In genomic region chr12:121889661-121890060, GRCh38 we compare ENCODE assay signal across 8 cellular contexts. TPM values are rescaled to one million over a fixed set of nuclear protein-coding genes. Genes with fewer than 3 reads are reported as not detected.
DNase-seq lines count a peak whose midpoint lies in the region; ATAC-seq, FAIRE-seq and TF ChIP-seq lines count a peak whose summit lies in the region.
"Not testable (repeated sequence)": the region's sequence is repeated elsewhere in the genome, so short reads cannot be mapped to it uniquely, and the experiment has no call there.

No MANE protein-coding gene starts in this region.

- DNase-seq in CD4-positive, CD25-positive, alpha-beta regulatory T cell: peak in 1 of 3 donors; percentile 11
- not testable (repeated sequence) for DNase-seq in T-cell; adrenal gland; epithelial cell of prostate (ENCODE audit: low read depth, low spot score); keratinocyte (ENCODE audit: low read depth, low spot score); neuronal stem cell (ENCODE audit: low spot score); thoracic aorta (ENCODE audit: low spot score)

- not testable (repeated sequence) for FAIRE-seq in keratinocyte (lab: Jason Lieb, UNC)

- H3K36me3 ChIP-seq in CD4-positive, CD25-positive, alpha-beta regulatory T cell (ENCODE audit: control insufficient read depth, insufficient read depth, low read length); HUES64 (ENCODE audit: insufficient read depth, low read length); adrenal gland (replicated peaks in 1 of 2); keratinocyte (ENCODE audit: control insufficient read depth in 2 of 2, extremely low read depth in 1 of 2, insufficient read depth in 2 of 2, low read length in 2 of 2); thoracic aorta: not testable (repeated sequence)
- peaks cover 2 to 21% of the 10 kb centered on the region in 2 donors for H3K36me3 ChIP-seq in neuronal stem cell (replicated peaks in 1 of 2; ENCODE audit: control insufficient read depth in 2 of 2, insufficient read depth in 2 of 2, low read length in 2 of 2)

- 82% methylated on average over 6 of the region's 6 CpGs for WGBS in HUES64
- 40 to 49% (median 45%) methylated on average over 6 of the region's 6 CpGs for WGBS in adrenal gland, 4 donors
- WGBS in neuronal stem cell (ENCODE audit: extremely low coverage in 2 of 2, insufficient read length in 2 of 2, insufficient replicate concordance in 1 of 2), 2 donors: no CpG with 5 or more reads among the region's 6 CpGs

- H3K14ac ChIP-seq in neuronal stem cell (ENCODE audit: low read length): not testable (repeated sequence)

- H2AFZ ChIP-seq in keratinocyte (ENCODE audit: control insufficient read depth, low read length); neuronal stem cell (ENCODE audit: low read length): not testable (repeated sequence)

- H3K4ac ChIP-seq in neuronal stem cell (ENCODE audit: low read length): not testable (repeated sequence)

- H3K4me1 ChIP-seq in CD4-positive, CD25-positive, alpha-beta regulatory T cell (ENCODE audit: control insufficient read depth, insufficient read depth, low read length, poor library complexity, severe bottlenecking): peaks cover 29% of the 10 kb centered on the region
- H3K4me1 ChIP-seq in HUES64 (ENCODE audit: insufficient read depth, low read length) (peaks cover 10% of the 10 kb centered on the region), adrenal gland (replicated peaks in 1 of 2) (peaks cover 25 to 46% of the 10 kb centered on the region in 2 donors), keratinocyte (ENCODE audit: control insufficient read depth, extremely low read depth, insufficient read depth, low read length) (peaks cover 24% of the 10 kb centered on the region), thoracic aorta (ENCODE audit: control insufficient read depth in 1 of 2, low read depth in 2 of 2) (peaks cover 28 to 43% of the 10 kb centered on the region in 2 donors)
- H3K4me1 ChIP-seq in neuronal stem cell (ENCODE audit: control insufficient read depth in 2 of 2, insufficient read depth in 1 of 2, low read depth in 1 of 2, low read length in 2 of 2): not testable (repeated sequence)

- not testable (repeated sequence) for H4K8ac ChIP-seq in neuronal stem cell (ENCODE audit: low read depth, low read length)

- not testable (repeated sequence) for TF ChIP-seq POLR2A in adrenal gland (IDR thresholded peaks at IDR 0.05)

- peak overlapping the region; percentile 97 for H3K27ac ChIP-seq in CD4-positive, CD25-positive, alpha-beta regulatory T cell (ENCODE audit: insufficient read depth, low read length, poor library complexity, severe bottlenecking)
- H3K27ac ChIP-seq in HUES64 (ENCODE audit: low read depth, low read length); neuronal stem cell (replicated peaks; ENCODE audit: low read length): not testable (repeated sequence)
- H3K27ac ChIP-seq in adrenal gland (peak overlapping the region in 1 of 5 donors; percentile 95), epithelial cell of prostate (peak overlapping the region; percentile 90), keratinocyte (ENCODE audit: control insufficient read depth, insufficient read depth, low read length) (peak overlapping the region; percentile 92), thoracic aorta (peak overlapping the region in 1 of 2 donors; percentile 96)

- not testable (repeated sequence) for H4K91ac ChIP-seq in neuronal stem cell (ENCODE audit: low read depth, low read length, poor library complexity)

- not testable (repeated sequence) for TF ChIP-seq CTCF in adrenal gland (IDR thresholded peaks at IDR 0.05); keratinocyte (optimal IDR thresholded peaks at IDR 0.05 in 1 of 3, IDR thresholded peaks at IDR 0.05 in 1 of 3, conservative IDR thresholded peaks at IDR 0.05 in 1 of 3; ENCODE audit: extremely low read depth in 1 of 3, insufficient read depth in 2 of 3, low read length in 3 of 3); thoracic aorta (IDR thresholded peaks at IDR 0.05)

- not testable (repeated sequence) for H3K9ac ChIP-seq in HUES64 (ENCODE audit: low read depth, low read length); neuronal stem cell (ENCODE audit: low read depth, low read length, poor library complexity)
- peak overlapping the region; percentile 92 for H3K9ac ChIP-seq in keratinocyte (ENCODE audit: control insufficient read depth, extremely low read depth, insufficient read depth, low read length)

- H3K4me3 ChIP-seq in CD4-positive, CD25-positive, alpha-beta regulatory T cell (ENCODE audit: low read depth, low read length): peak overlapping the region; percentile 96
- H3K4me3 ChIP-seq in HUES64 (ENCODE audit: low read length) (peak overlapping the region; percentile 70), adrenal gland (peak overlapping the region in 3 of 4 donors; percentile 2 to 64 (median 31)), keratinocyte (ENCODE audit: control insufficient read depth in 2 of 3, extremely low read depth in 1 of 3, insufficient read depth in 2 of 3, low read depth in 1 of 3, low read length in 3 of 3) (peak overlapping the region; percentile 68 to 91 (median 86)), neuronal stem cell (ENCODE audit: low read length in 2 of 2) (peak overlapping the region in 1 of 2 donors; percentile 82), thoracic aorta (peak overlapping the region; percentile 89)

- not testable (repeated sequence) for H2BK120ac ChIP-seq in neuronal stem cell (ENCODE audit: low read depth, low read length)

- peaks cover 13% of the 10 kb centered on the region for H3K27me3 Mint-ChIP-seq in CD4-positive, CD25-positive, alpha-beta regulatory T cell
- H3K27me3 Mint-ChIP-seq in T-cell: not testable (repeated sequence)

- not testable (repeated sequence) for H2BK12ac ChIP-seq in neuronal stem cell (ENCODE audit: low read length)

- ATAC-seq in CD4-positive, CD25-positive, alpha-beta regulatory T cell (ENCODE audit: low read depth in 2 of 2); T-cell (replicated peaks in 1 of 4); thoracic aorta (ENCODE audit: insufficient number of reproducible peaks, low FRiP score, low read depth): not testable (repeated sequence)

- peak overlapping the region in 2 of 3 donors; percentile 96 to 100 for H3K27ac Mint-ChIP-seq in CD4-positive, CD25-positive, alpha-beta regulatory T cell
- peak overlapping the region; percentile 99 for H3K27ac Mint-ChIP-seq in T-cell

- peaks cover 13 to 54% (median 32%) of the 10 kb centered on the region in 4 donors for H3K4me1 Mint-ChIP-seq in CD4-positive, CD25-positive, alpha-beta regulatory T cell
- H3K4me1 Mint-ChIP-seq in T-cell: peaks cover 47 to 55% (median 48%) of the 10 kb centered on the region in 3 donors

- not testable (repeated sequence) for H3K79me1 ChIP-seq in neuronal stem cell (ENCODE audit: low read depth, low read length)

- peak overlapping the region; percentile 96 to 99 (median 98) for H3K4me3 Mint-ChIP-seq in CD4-positive, CD25-positive, alpha-beta regulatory T cell
- peak overlapping the region; percentile 95 to 99 (median 99) for H3K4me3 Mint-ChIP-seq in T-cell

- CTCF ChIA-PET in T-cell (lab: Charles Lee): interaction anchor here in 1 of 2 donors (0.5 to 1.8 kb wide), 3 partner anchors 29 to 509 kb away, joined by 4 to 10 read pairs (median 7); partner anchors contain the start of genes CFAP251 and RHOF

- H3K9me3 Mint-ChIP-seq in CD4-positive, CD25-positive, alpha-beta regulatory T cell; T-cell: not testable (repeated sequence)

- not testable (repeated sequence) for H4K20me1 ChIP-seq in keratinocyte (ENCODE audit: control insufficient read depth, extremely low read depth, insufficient read depth, low read length)

- not testable (repeated sequence) for H3K18ac ChIP-seq in neuronal stem cell (ENCODE audit: low read length)

- H3K23ac ChIP-seq in neuronal stem cell (ENCODE audit: low read depth, low read length, poor library complexity): not testable (repeated sequence)

- not testable (repeated sequence) for H2AK5ac ChIP-seq in neuronal stem cell (ENCODE audit: low read depth, low read length)

- H3K79me2 ChIP-seq in keratinocyte (ENCODE audit: control insufficient read depth, insufficient read depth, low read length): peaks cover 45% of the 10 kb centered on the region

- dilution Hi-C loops in keratinocyte (cut with MboI; ENCODE audit: extremely low pct_ligation_motif_present, low sequenced_read_pairs): not testable (repeated sequence)

- not testable (repeated sequence) for H3K9me1 ChIP-seq in keratinocyte (ENCODE audit: control insufficient read depth, extremely low read depth, insufficient read depth, low read length)

- intact Hi-C loops in adrenal gland (cut with DNase I): loop anchor here (5.0 to 10.0 kb wide), 5 partner anchors 75 to 195 kb away; partner anchors contain the start of gene RHOF (in 2 of the 2)

- not testable (repeated sequence) for H2BK15ac ChIP-seq in neuronal stem cell (ENCODE audit: low read length)

- POLR2A ChIA-PET in T-cell (lab: Charles Lee): interaction anchor here in 1 of 2 donors (0.6 kb wide), 1 partner anchor 78 kb away, joined by 3 read pairs; no protein-coding TSS in a partner anchor

- not testable (repeated sequence) for H3K36me3 Mint-ChIP-seq in CD4-positive, CD25-positive, alpha-beta regulatory T cell; T-cell

- H3K4me2 ChIP-seq in keratinocyte (ENCODE audit: control insufficient read depth, extremely low read depth, insufficient read depth, low read depth, low read length) (peak overlapping the region; percentile 95), neuronal stem cell (ENCODE audit: insufficient read depth, low read length, poor library complexity, severe bottlenecking) (peak overlapping the region; percentile 75)

- not testable (repeated sequence) for H3K9me3 ChIP-seq in CD4-positive, CD25-positive, alpha-beta regulatory T cell (ENCODE audit: control insufficient read depth in 2 of 2, low read length in 2 of 2); HUES64 (ENCODE audit: insufficient read depth, low read depth, low read length); adrenal gland (replicated peaks in 1 of 3); keratinocyte (ENCODE audit: control insufficient read depth, low read depth, low read length); neuronal stem cell (replicated peaks in 1 of 2; ENCODE audit: control insufficient read depth in 2 of 2, insufficient read depth in 1 of 2, low read depth in 1 of 2, low read length in 2 of 2); thoracic aorta

- H3K27me3 ChIP-seq in CD4-positive, CD25-positive, alpha-beta regulatory T cell (ENCODE audit: control insufficient read depth, insufficient read depth, low read length); HUES64 (ENCODE audit: insufficient read depth, low read length); adrenal gland; keratinocyte (ENCODE audit: control insufficient read depth, extremely low read depth, insufficient read depth, low read length); neuronal stem cell (ENCODE audit: control insufficient read depth in 3 of 3, insufficient read depth in 3 of 3, low read depth in 1 of 3, low read length in 3 of 3); thoracic aorta (replicated peaks; ENCODE audit: insufficient read depth): not testable (repeated sequence)

- H2BK5ac ChIP-seq in neuronal stem cell (ENCODE audit: low read length): not testable (repeated sequence)

RNA-seq across cellular contexts. Expression of gene PSMD9, which starts 1.1 kb away (rescaled TPM):
- 52.9 TPM for total RNA-seq in CD4-positive, CD25-positive, alpha-beta regulatory T cell
- 100 to 1,000 TPM in 1 of 4 donors, 10 to 100 TPM in 3; 75.2 to 106 (median 90.9) TPM for polyA plus RNA-seq in CD4-positive, CD25-positive, alpha-beta regulatory T cell
- polyA plus RNA-seq in HUES64 (2013, experiment 1 of 2): 38.6 TPM
- polyA plus RNA-seq in HUES64 (2013, experiment 2 of 2): 40.9 TPM
- total RNA-seq in T-cell (10 to 100 TPM; 42.1 to 57.3 (median 48.1) TPM), adrenal gland (100 to 1,000 TPM in 1 of 8 donors, 10 to 100 TPM in 7; 45.3 to 145 (median 57.3) TPM), thoracic aorta (100 to 1,000 TPM in 1 of 2 donors, 10 to 100 TPM in 1; 93.4 to 101 TPM)
- polyA plus RNA-seq in adrenal gland (10 to 100 TPM; 31.4 to 32.7 (median 31.5) TPM), keratinocyte (84.8 to 95.4 TPM (median 90.5 TPM) in 3 replicates)
- polyA plus RNA-seq in keratinocyte (2011; ENCODE audit: low read depth): 56.7 TPM
- 48.4 and 89.7 TPM in 2 replicates for polyA plus RNA-seq in keratinocyte (2011; cell fraction: cytosol; rRNA removed)
- 43.2 and 46.3 TPM in 2 replicates for polyA plus RNA-seq in keratinocyte (2011; cell fraction: nucleus; rRNA removed)
- 56.6 and 118 TPM in 2 replicates for polyA plus RNA-seq in keratinocyte (2012; ENCODE audit: low replicate concordance)
- 26.1 to 49.7 TPM (median 35.2 TPM) in 3 replicates for polyA minus RNA-seq in keratinocyte
- polyA minus RNA-seq in keratinocyte (2011; cell fraction: cytosol; rRNA and poly(A)+ RNA removed): 85.6 TPM
- polyA minus RNA-seq in keratinocyte (2011; cell fraction: nucleus; rRNA and poly(A)+ RNA removed): 21.6 and 22.6 TPM in 2 replicates
- 28.5 TPM for polyA plus RNA-seq in neuronal stem cell (2013, experiment 1 of 2)
- polyA plus RNA-seq in neuronal stem cell (2013, experiment 2 of 2): 27.3 TPM

RNA-seq across cellular contexts. Expression of gene CFAP251, which starts 28.7 kb away (rescaled TPM):
- total RNA-seq in CD4-positive, CD25-positive, alpha-beta regulatory T cell: 0.96 TPM
- under 1 TPM in 1 of 4 donors, not detected in 3; 0.05 TPM for polyA plus RNA-seq in CD4-positive, CD25-positive, alpha-beta regulatory T cell
- 1.6 TPM for polyA plus RNA-seq in HUES64 (2013, experiment 1 of 2)
- 2.3 TPM for polyA plus RNA-seq in HUES64 (2013, experiment 2 of 2)
- total RNA-seq in T-cell (under 1 TPM; 0.50 to 0.61 (median 0.57) TPM), adrenal gland (1 to 10 TPM in 7 of 8 donors, under 1 TPM in 1; 0.30 to 9.0 (median 2.6) TPM), thoracic aorta (1 to 10 TPM; 3.4 to 6.9 TPM)
- polyA plus RNA-seq in adrenal gland (10 to 100 TPM in 1 of 3 donors, 1 to 10 TPM in 1, under 1 TPM in 1; 0.92 to 11.6 (median 2.7) TPM), keratinocyte (69.9 to 74.2 TPM (median 70.7 TPM) in 3 replicates)
- polyA plus RNA-seq in keratinocyte (2011; ENCODE audit: low read depth): 18.8 TPM
- 48.3 and 59.3 TPM in 2 replicates for polyA plus RNA-seq in keratinocyte (2011; cell fraction: cytosol; rRNA removed)
- polyA plus RNA-seq in keratinocyte (2011; cell fraction: nucleus; rRNA removed): 77.8 and 86.7 TPM in 2 replicates
- 28.4 and 57.7 TPM in 2 replicates for polyA plus RNA-seq in keratinocyte (2012; ENCODE audit: low replicate concordance)
- polyA minus RNA-seq in keratinocyte: 22.9 to 83.6 TPM (median 76.1 TPM) in 3 replicates
- 32.8 TPM for polyA minus RNA-seq in keratinocyte (2011; cell fraction: cytosol; rRNA and poly(A)+ RNA removed)
- polyA minus RNA-seq in keratinocyte (2011; cell fraction: nucleus; rRNA and poly(A)+ RNA removed): 44.0 and 80.8 TPM in 2 replicates
- polyA plus RNA-seq in neuronal stem cell (2013, experiment 1 of 2): 3.7 TPM
- 3.2 TPM for polyA plus RNA-seq in neuronal stem cell (2013, experiment 2 of 2)

RNA-seq across cellular contexts. Expression of gene HPD, which starts 31.0 kb away (rescaled TPM):
- not detected for total RNA-seq in CD4-positive, CD25-positive, alpha-beta regulatory T cell
- polyA plus RNA-seq in CD4-positive, CD25-positive, alpha-beta regulatory T cell: not detected
- polyA plus RNA-seq in HUES64 (2013, experiment 1 of 2): 0.15 TPM
- 0.32 TPM for polyA plus RNA-seq in HUES64 (2013, experiment 2 of 2)
- total RNA-seq in T-cell (under 1 TPM in 3 of 5 donors, not detected in 2; 0.39 to 0.92 (median 0.58) TPM), adrenal gland (10 to 100 TPM in 2 of 8 donors, 1 to 10 TPM in 6; 1.6 to 13.0 (median 4.1) TPM), thoracic aorta (1 to 10 TPM; 1.2 to 6.8 TPM)
- polyA plus RNA-seq in adrenal gland (1 to 10 TPM; 3.4 to 7.9 (median 4.4) TPM), keratinocyte (not detected in 3 replicates)
- polyA plus RNA-seq in keratinocyte (2011; ENCODE audit: low read depth): not detected
- polyA plus RNA-seq in keratinocyte (2011; cell fraction: cytosol; rRNA removed): not detected in 2 replicates
- polyA plus RNA-seq in keratinocyte (2011; cell fraction: nucleus; rRNA removed): not detected in 2 replicates
- not detected in 2 replicates for polyA plus RNA-seq in keratinocyte (2012; ENCODE audit: low replicate concordance)
- not detected in 3 replicates for polyA minus RNA-seq in keratinocyte
- polyA minus RNA-seq in keratinocyte (2011; cell fraction: cytosol; rRNA and poly(A)+ RNA removed): not detected
- polyA minus RNA-seq in keratinocyte (2011; cell fraction: nucleus; rRNA and poly(A)+ RNA removed): not detected in 2 replicates
- polyA plus RNA-seq in neuronal stem cell (2013, experiment 1 of 2): 0.13 TPM
- polyA plus RNA-seq in neuronal stem cell (2013, experiment 2 of 2): 0.18 TPM
